Comparison of ENCODE assay signal across 9 cellular contexts in genomic region chr9:6973762-6974161, GRCh38.
A peak's percentile ranks its signal among the peaks of the same experiment; 100 is the strongest.
DNase-seq lines count a peak whose midpoint lies in the region; ATAC-seq lines count a peak whose summit lies in the region.
"Had no signal": no experiment of that assay in that cellular context is flagged by ENCODE, and none has a peak within 500 bp of the region (broad histone marks: within the 10 kb centered on the region; RNA-seq: fewer than 3 reads in every experiment).

No MANE protein-coding gene starts in this region.

- H3K27me3 Mint-ChIP-seq in natural killer cell treated with Interleukin-12 subunit alpha and Interleukin-12 subunit beta and Interleukin-15 and Interleukin-18, amount 100 ng/mL, for 72 hours: no peaks in the 10 kb centered on the region

- peaks cover 30 to 50% of the 10 kb centered on the region in 2 donors for H3K4me1 Mint-ChIP-seq in natural killer cell treated with Interleukin-12 subunit alpha and Interleukin-12 subunit beta and Interleukin-15 and Interleukin-18, amount 100 ng/mL, for 72 hours (ENCODE audit: low read depth in 2 of 2)

- H3K9me3 Mint-ChIP-seq in natural killer cell treated with Interleukin-12 subunit alpha and Interleukin-12 subunit beta and Interleukin-15 and Interleukin-18, amount 100 ng/mL, for 72 hours: no peaks in the 10 kb centered on the region

- peaks cover 4% of the 10 kb centered on the region for H3K36me3 Mint-ChIP-seq in natural killer cell treated with Interleukin-12 subunit alpha and Interleukin-12 subunit beta and Interleukin-15 and Interleukin-18, amount 100 ng/mL, for 72 hours

- DNase-seq in GM19240 (ENCODE audit: insufficient read length, low spot score) (peak; percentile 16), LHCN-M2 (ENCODE audit: low read depth) (peak; percentile 34), cerebellar cortex (ENCODE audit: low spot score) (no peak), occipital lobe (lab: John Stamatoyannopoulos, UW) (no peak), midbrain (lab: John Stamatoyannopoulos, UW) (no peak)
- DNase-seq in natural killer cell treated with Interleukin-12 subunit alpha and Interleukin-12 subunit beta and Interleukin-15 and Interleukin-18, amount 100 ng/mL, for 72 hours (ENCODE audit: low spot score): no peak
- DNase-seq: OCI-M1; stimulated activated naive CD4-positive, alpha-beta T cell had no signal

- peak overlapping the region; percentile 55 for H3K4me3 Mint-ChIP-seq in natural killer cell treated with Interleukin-12 subunit alpha and Interleukin-12 subunit beta and Interleukin-15 and Interleukin-18, amount 100 ng/mL, for 72 hours

- ATAC-seq in HG02798 (IDR thresholded peaks at IDR 0.05; ENCODE audit: poor library complexity, unreplicated experiment): peak; percentile 96
- ATAC-seq in natural killer cell treated with Interleukin-12 subunit alpha and Interleukin-12 subunit beta and Interleukin-15 and Interleukin-18, amount 100 ng/mL, for 72 hours: peak; percentile 93 to 98

- peak overlapping the region; percentile 5 to 47 for H3K27ac Mint-ChIP-seq in natural killer cell treated with Interleukin-12 subunit alpha and Interleukin-12 subunit beta and Interleukin-15 and Interleukin-18, amount 100 ng/mL, for 72 hours

Comparison
In these comparisons a context has a peak if more than half of its experiments do, and no peak if none do; other contexts are left out.
1. DNase-seq: peak in GM19240 (single experiment) and LHCN-M2 (single experiment); none in natural killer cell treated with Interleukin-12 subunit alpha and Interleukin-12 subunit beta and Interleukin-15 and Interleukin-18, amount 100 ng/mL, for 72 hours (single experiment), cerebellar cortex (single experiment), occipital lobe (single experiment) and midbrain (single experiment).